In the genomic region with DNA sequence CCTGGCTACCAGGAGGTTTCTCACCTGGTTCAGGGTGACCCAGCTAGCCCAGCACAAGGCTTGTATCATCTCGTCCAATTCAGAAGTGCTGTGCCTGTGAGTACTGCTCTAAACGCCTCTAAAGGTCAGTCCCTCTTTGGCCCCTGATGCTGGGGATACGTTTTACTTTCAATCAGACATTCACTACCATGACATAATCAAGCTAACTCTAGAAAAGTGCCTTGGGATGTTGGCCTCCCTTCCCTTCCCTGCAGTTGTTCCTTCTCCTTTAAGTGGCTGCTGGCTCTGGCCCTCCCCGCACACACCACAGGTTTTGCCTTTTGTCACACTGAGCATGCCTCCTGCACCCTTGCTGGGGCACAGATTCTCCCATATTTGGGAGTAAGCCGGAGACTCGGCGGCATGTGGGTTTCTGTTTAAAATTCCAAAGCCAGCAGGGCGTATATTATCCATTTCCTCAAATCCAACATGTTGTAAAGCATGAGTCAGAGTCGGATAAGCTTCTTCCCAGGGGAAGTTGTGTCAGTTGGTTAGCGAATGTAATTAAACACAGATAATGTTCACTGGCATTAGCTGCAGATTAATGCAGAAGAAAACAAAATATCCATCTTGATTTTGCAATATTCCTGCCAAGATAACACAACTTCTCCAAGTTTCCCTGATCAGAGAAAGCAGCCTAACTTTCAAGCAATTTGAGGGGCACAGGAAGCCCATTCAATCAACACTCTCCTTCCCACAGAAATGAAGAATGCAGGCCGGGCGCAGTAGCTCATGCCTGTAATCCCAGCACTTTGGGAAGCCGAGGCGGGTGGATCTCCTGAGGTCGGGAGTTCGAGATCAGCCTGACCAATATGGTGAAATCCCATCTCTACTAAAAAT, we compare ENCODE assay signal across 8 cellular contexts. TPM values are rescaled to one million over a fixed set of nuclear protein-coding genes. Genes with fewer than 3 reads are reported as not detected.
DNase-seq lines count a peak whose midpoint lies in the region; ATAC-seq and TF ChIP-seq lines count a peak whose summit lies in the region.

No MANE protein-coding gene starts in this region.

- no peaks in the 10 kb centered on the region for H3K9me2 ChIP-seq in hepatocyte (replicated peaks; ENCODE audit: insufficient read depth)

- DNase-seq in 8988T (peak; percentile 37), astrocyte of the hippocampus (ENCODE audit: low read depth, low spot score) (peak; percentile 98), hepatocyte (ENCODE audit: low spot score) (peak; percentile 88), retina (peak; percentile 51)
- DNase-seq in stimulated activated CD4-positive, alpha-beta T cell treated with anti-CD3 and anti-CD28 coated beads, Interleukin-4, amount 100 ng/mL, for 1 hour: no peak
- DNase-seq in activated naive CD4-positive, alpha-beta T cell (lab: John Stamatoyannopoulos, UW): no peak

- peak overlapping the region; percentile 89 for H3K27ac ChIP-seq in hepatocyte

- 11% methylated on average over 16 of the region's 16 CpGs for WGBS in hepatocyte (ENCODE audit: low lambda C conversion rate, missing lambda C conversion rate)

- no peak for ATAC-seq in GM19351 (IDR thresholded peaks at IDR 0.05; ENCODE audit: unreplicated experiment)

- peaks cover 27% of the 10 kb centered on the region for H3K4me1 ChIP-seq in hepatocyte (ENCODE audit: insufficient read depth)

- no peaks in the 10 kb centered on the region for H3K27me3 ChIP-seq in hepatocyte

- peak overlapping the region; percentile 13 for H2AFZ ChIP-seq in hepatocyte

- no peaks in the 10 kb centered on the region for H3K79me2 ChIP-seq in hepatocyte

- peak; percentile 97 for TF ChIP-seq EP300 in Ishikawa (IDR thresholded peaks at IDR 0.05; ENCODE audit: borderline replicate concordance)

- no peak for TF ChIP-seq CTCF in hepatocyte (IDR thresholded peaks at IDR 0.05; ENCODE audit: poor library complexity)

- H3K4me3 ChIP-seq in hepatocyte: no peak overlapping the region

- H3K4me2 ChIP-seq in hepatocyte: peak overlapping the region; percentile 50

- H3K9me3 ChIP-seq in hepatocyte (ENCODE audit: low read depth): no peaks in the 10 kb centered on the region

- no peaks in the 10 kb centered on the region for H4K20me1 ChIP-seq in hepatocyte (ENCODE audit: insufficient read depth, poor library complexity, severe bottlenecking)

- H3K36me3 ChIP-seq in hepatocyte (replicated peaks; ENCODE audit: insufficient read depth, low read depth): no peaks in the 10 kb centered on the region

- TF ChIP-seq RAD21 in Ishikawa (IDR thresholded peaks at IDR 0.05; ENCODE audit: low read depth): peak; percentile 30; the same call in 1 of the 2 replicates

TF ChIP-seq in Ishikawa, 13 proteins besides CTCF, POLR2A, EP300 and RAD21:
- TF ChIP-seq NFIC (IDR thresholded peaks at IDR 0.05): peak; percentile 76; the same call in 1 of the 2 replicates
- TF ChIP-seq TAF1 (IDR thresholded peaks at IDR 0.05; ENCODE audit: low read depth): no peak; the same call in 1 of the 2 replicates
- peak; percentile 97 for TF ChIP-seq FOXM1 (IDR thresholded peaks at IDR 0.05; ENCODE audit: borderline replicate concordance, low read depth)
- TF ChIP-seq YY1 (IDR thresholded peaks at IDR 0.05; ENCODE audit: low read depth): no peak; the same call in 1 of the 2 replicates
- TF ChIP-seq, protein P1, sequence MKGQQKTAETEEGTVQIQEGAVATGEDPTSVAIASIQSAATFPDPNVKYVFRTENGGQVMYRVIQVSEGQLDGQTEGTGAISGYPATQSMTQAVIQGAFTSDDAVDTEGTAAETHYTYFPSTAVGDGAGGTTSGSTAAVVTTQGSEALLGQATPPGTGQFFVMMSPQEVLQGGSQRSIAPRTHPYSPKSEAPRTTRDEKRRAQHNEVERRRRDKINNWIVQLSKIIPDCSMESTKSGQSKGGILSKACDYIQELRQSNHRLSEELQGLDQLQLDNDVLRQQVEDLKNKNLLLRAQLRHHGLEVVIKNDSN (IDR thresholded peaks at IDR 0.05): peak; percentile 65
- TF ChIP-seq EGR1 (IDR thresholded peaks at IDR 0.05): no peak
- peak; percentile 96 for TF ChIP-seq TCF12 (IDR thresholded peaks at IDR 0.05; ENCODE audit: low read depth)
- TF ChIP-seq, protein P2, sequence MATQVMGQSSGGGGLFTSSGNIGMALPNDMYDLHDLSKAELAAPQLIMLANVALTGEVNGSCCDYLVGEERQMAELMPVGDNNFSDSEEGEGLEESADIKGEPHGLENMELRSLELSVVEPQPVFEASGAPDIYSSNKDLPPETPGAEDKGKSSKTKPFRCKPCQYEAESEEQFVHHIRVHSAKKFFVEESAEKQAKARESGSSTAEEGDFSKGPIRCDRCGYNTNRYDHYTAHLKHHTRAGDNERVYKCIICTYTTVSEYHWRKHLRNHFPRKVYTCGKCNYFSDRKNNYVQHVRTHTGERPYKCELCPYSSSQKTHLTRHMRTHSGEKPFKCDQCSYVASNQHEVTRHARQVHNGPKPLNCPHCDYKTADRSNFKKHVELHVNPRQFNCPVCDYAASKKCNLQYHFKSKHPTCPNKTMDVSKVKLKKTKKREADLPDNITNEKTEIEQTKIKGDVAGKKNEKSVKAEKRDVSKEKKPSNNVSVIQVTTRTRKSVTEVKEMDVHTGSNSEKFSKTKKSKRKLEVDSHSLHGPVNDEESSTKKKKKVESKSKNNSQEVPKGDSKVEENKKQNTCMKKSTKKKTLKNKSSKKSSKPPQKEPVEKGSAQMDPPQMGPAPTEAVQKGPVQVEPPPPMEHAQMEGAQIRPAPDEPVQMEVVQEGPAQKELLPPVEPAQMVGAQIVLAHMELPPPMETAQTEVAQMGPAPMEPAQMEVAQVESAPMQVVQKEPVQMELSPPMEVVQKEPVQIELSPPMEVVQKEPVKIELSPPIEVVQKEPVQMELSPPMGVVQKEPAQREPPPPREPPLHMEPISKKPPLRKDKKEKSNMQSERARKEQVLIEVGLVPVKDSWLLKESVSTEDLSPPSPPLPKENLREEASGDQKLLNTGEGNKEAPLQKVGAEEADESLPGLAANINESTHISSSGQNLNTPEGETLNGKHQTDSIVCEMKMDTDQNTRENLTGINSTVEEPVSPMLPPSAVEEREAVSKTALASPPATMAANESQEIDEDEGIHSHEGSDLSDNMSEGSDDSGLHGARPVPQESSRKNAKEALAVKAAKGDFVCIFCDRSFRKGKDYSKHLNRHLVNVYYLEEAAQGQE (IDR thresholded peaks at IDR 0.05; ENCODE audit: low read depth): no peak
- TF ChIP-seq TEAD4 (IDR thresholded peaks at IDR 0.05): peak; percentile 97
- TF ChIP-seq, protein P3, sequence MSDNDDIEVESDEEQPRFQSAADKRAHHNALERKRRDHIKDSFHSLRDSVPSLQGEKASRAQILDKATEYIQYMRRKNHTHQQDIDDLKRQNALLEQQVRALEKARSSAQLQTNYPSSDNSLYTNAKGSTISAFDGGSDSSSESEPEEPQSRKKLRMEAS (IDR thresholded peaks at IDR 0.05): peak; percentile 94
- TF ChIP-seq ZBTB7A (IDR thresholded peaks at IDR 0.05; ENCODE audit: low read depth): 0 out of 2 replicates have a peak, but pooled peaks have one; percentile 11
- no peak for TF ChIP-seq CREB1 (IDR thresholded peaks at IDR 0.05; ENCODE audit: low read depth)
- peak; percentile 77 for TF ChIP-seq CEBPB (IDR thresholded peaks at IDR 0.05)

RNA-seq across cellular contexts. Expression of a gene that starts 31.8 kb away (rescaled TPM):
- total RNA-seq in hepatocyte: 77.3 and 93.4 TPM in 2 replicates
- polyA plus RNA-seq in hepatocyte: 60.8 and 64.0 TPM in 2 replicates

RNA-seq across cellular contexts. Expression of a gene that starts 55.2 kb away (rescaled TPM):
- total RNA-seq in hepatocyte: 2.8 and 5.2 TPM in 2 replicates
- polyA plus RNA-seq in hepatocyte: 10.4 and 11.1 TPM in 2 replicates

Comparison
In these comparisons a context has a peak if more than half of its experiments do, and no peak if none do; other contexts are left out.
1. DNase-seq: peak in 8988T (single experiment), astrocyte of the hippocampus (single experiment), hepatocyte (single experiment) and retina (single experiment); none in stimulated activated CD4-positive, alpha-beta T cell treated with anti-CD3 and anti-CD28 coated beads, Interleukin-4, amount 100 ng/mL, for 1 hour (single experiment) and activated naive CD4-positive, alpha-beta T cell (0 of 4).